In the genomic region with DNA sequence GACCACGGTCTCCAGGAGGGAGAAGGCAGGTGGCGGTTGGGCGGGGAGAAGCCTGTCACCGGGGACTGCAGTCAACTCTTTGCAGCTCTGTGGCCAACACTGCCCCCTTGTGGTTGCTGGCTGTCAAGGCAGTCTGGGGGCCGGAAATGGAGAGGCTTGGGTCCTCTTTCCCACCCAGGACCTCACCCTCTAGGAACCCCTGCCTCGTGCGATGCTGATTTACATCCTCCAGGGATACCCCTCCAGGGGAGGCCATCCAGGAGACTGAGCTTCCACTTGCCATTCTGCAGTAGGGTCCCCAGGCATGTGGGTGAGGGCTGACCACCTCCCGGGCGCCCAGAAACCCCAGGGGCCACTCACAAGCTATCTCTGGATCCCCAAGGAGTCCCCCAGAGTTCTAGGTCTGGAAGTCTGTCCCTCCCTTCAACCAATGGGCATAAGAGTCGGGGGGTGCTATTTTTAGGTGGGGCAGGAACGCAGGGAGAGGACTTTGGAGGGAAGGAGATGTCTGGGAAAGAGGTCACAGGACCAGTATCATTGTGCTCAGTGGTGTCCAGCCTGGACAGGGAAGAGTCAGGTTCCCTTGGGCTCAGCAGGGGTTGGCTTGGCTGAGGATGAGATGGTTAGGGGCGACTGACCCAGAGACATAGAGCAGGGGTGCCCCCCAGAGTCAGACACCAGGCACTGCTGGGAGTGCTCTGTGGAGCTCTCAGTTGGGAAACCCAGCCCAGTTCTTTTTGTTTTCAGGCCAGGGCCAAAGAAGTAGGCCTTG, we compare ENCODE assay signal across 8 cellular contexts. TPM values are rescaled to one million over a fixed set of nuclear protein-coding genes. Genes with fewer than 3 reads are reported as not detected.
A peak's percentile ranks its signal among the peaks of the same experiment; 100 is the strongest.
DNase-seq lines count a peak whose midpoint lies in the region; ATAC-seq, FAIRE-seq and TF ChIP-seq lines count a peak whose summit lies in the region.

No MANE protein-coding gene starts in this region.

- H3K27ac ChIP-seq in K562 (ENCODE audit: extremely low read depth, low read depth, low read length) (peak overlapping the region; percentile 63; the same call in 2 of the 3 replicates), smooth muscle cell (ENCODE audit: low read depth) (no peak overlapping the region)

- H3K9me3 ChIP-seq in K562 (replicated peaks; ENCODE audit: control insufficient read depth, insufficient read depth, low read depth, low read length), result no peaks in the 10 kb centered on the region
- H3K9me3 ChIP-seq in smooth muscle cell (replicated peaks; ENCODE audit: low read depth), result no peaks in the 10 kb centered on the region

- ATAC-seq in HG02870 (IDR thresholded peaks at IDR 0.05; ENCODE audit: unreplicated experiment), result peak; percentile 68
- ATAC-seq in K562, result peak; percentile 92
- ATAC-seq in HG03520 (IDR thresholded peaks at IDR 0.05; ENCODE audit: unreplicated experiment), result no peak

- H3K4me3 ChIP-seq in K562 (no peak overlapping the region), smooth muscle cell (peak overlapping the region; percentile 15)

- TF ChIP-seq POLR2A in K562 (conservative IDR thresholded peaks at IDR 0.05), result no peak

- TF ChIP-seq EP300 in K562 (IDR thresholded peaks at IDR 0.05; ENCODE audit: low read length), result no peak

- POLR2A ChIA-PET in K562 (lab: Yijun Ruan, JAX), result interaction anchor here (0.6 to 4.9 kb wide), 20 partner anchors 10 to 1205 kb away, joined by 3 to 21 read pairs (median 4); partner anchors contain the start of genes ATXN7L2, CYB561D1, GNAI3 and PSMA5

- H3K9me1 ChIP-seq in K562 (ENCODE audit: control insufficient read depth, insufficient read depth, low read length), result no peaks in the 10 kb centered on the region

- no peaks in the 10 kb centered on the region for H3K79me2 ChIP-seq in K562 (ENCODE audit: control insufficient read depth, insufficient read depth, low read length)
- H3K79me2 ChIP-seq in smooth muscle cell (ENCODE audit: low read depth), result no peaks in the 10 kb centered on the region

- DNase-seq in NCI-H2107 treated with DMSO at 0.1 percent for 48 hours (lab: John Stamatoyannopoulos, UW; ENCODE audit: unreplicated experiment), result peak; percentile 66
- DNase-seq in UCSD-AML1 (lab: John Stamatoyannopoulos, UW; ENCODE audit: unreplicated experiment), result peak; percentile 83
- DNase-seq in K562 (ENCODE audit: extremely low read depth in 1 of 4, low spot score in 3 of 4), result peak; percentile 88 to 91 (median 90)
- peak; percentile 84 to 87 (median 86) for DNase-seq in immature natural killer cell
- DNase-seq in smooth muscle cell (lab: John Stamatoyannopoulos, UW; ENCODE audit: unreplicated experiment), result peak; percentile 65

- H3K9ac ChIP-seq in K562 (ENCODE audit: insufficient read depth in 1 of 2, low read depth in 2 of 2, low read length in 2 of 2) (peak overlapping the region; percentile 12 to 21; a peak in 2 of 4 replicates), smooth muscle cell (ENCODE audit: low read depth) (no peak overlapping the region)

- peak overlapping the region; percentile 97 for H2AFZ ChIP-seq in K562 (ENCODE audit: low read depth, low read length)
- H2AFZ ChIP-seq in smooth muscle cell (ENCODE audit: low read depth), result peak overlapping the region; percentile 82

- H4K20me1 ChIP-seq in K562 (replicated peaks; ENCODE audit: control insufficient read depth, insufficient read depth, low read length) (no peaks in the 10 kb centered on the region), smooth muscle cell (ENCODE audit: low read depth) (no peaks in the 10 kb centered on the region)

- H3K36me3 ChIP-seq in K562 (ENCODE audit: control insufficient read depth, insufficient read depth, low read length), result no peaks in the 10 kb centered on the region
- H3K36me3 ChIP-seq in smooth muscle cell (ENCODE audit: low read depth), result no peaks in the 10 kb centered on the region

- H3F3A ChIP-seq in smooth muscle cell (ENCODE audit: low read depth), result no peaks in the 10 kb centered on the region

- 12% methylated on average over 12 of the region's 12 CpGs for WGBS in K562 (ENCODE audit: insufficient coverage, low coverage, missing lambda C conversion rate)
- WGBS in smooth muscle cell (ENCODE audit: low lambda C conversion rate), result 22% methylated on average over 12 of the region's 12 CpGs

- peak; percentile 92 to 98 for TF ChIP-seq RAD21 in K562 (CRISPR knock-in tag; conservative IDR thresholded peaks at IDR 0.05 in 1 of 2, IDR thresholded peaks at IDR 0.05 in 1 of 2)

- peaks cover 0 to 9% (median 4%) of the 10 kb centered on the region in 3 donors for H3K27me3 Mint-ChIP-seq in immature natural killer cell (ENCODE audit: low read depth in 3 of 3)

- peaks cover 10 to 11% of the 10 kb centered on the region in 2 donors for H3K4me1 Mint-ChIP-seq in immature natural killer cell

- TF ChIP-seq CTCF in GM12873 (IDR thresholded peaks at IDR 0.05; ENCODE audit: insufficient read depth, low read depth, low read length, missing control alignments) (peak; percentile 99), K562 (IDR thresholded peaks at IDR 0.05 in 2 of 3, conservative IDR thresholded peaks at IDR 0.05 in 1 of 3; ENCODE audit: insufficient read depth in 2 of 3, low read depth in 1 of 3, low read length in 3 of 3) (peak; percentile 97 to 99 (median 97)), smooth muscle cell (IDR thresholded peaks at IDR 0.05; ENCODE audit: borderline replicate concordance, insufficient read depth, poor library complexity, severe bottlenecking) (peak; percentile 90)

- FAIRE-seq in K562 (lab: Jason Lieb, UNC), result peak; percentile 90

- H3K4me1 ChIP-seq in K562 (replicated peaks in 1 of 2; ENCODE audit: control insufficient read depth in 2 of 2, insufficient read depth in 2 of 2, low read length in 2 of 2) (peaks cover 9 to 14% of the 10 kb centered on the region in 2 experiments; a peak in 4 of 5 replicates), smooth muscle cell (ENCODE audit: low read depth) (no peaks in the 10 kb centered on the region)

- peak overlapping the region; percentile 67 for H3K4me2 ChIP-seq in K562 (ENCODE audit: insufficient read depth, low read length)
- H3K4me2 ChIP-seq in smooth muscle cell, result peak overlapping the region; percentile 63

- intact Hi-C loops in K562 (cut with micrococcal nuclease), result loop anchor here (1.0 to 10.0 kb wide), 9 partner anchors 32 to 418 kb away; partner anchors contain the start of genes CYB561D1 and ELAPOR1

- H3K27ac Mint-ChIP-seq in immature natural killer cell, result peak overlapping the region; percentile 74 to 96 (median 89)

- H3K27me3 ChIP-seq in K562 (ENCODE audit: control insufficient read depth in 2 of 2, insufficient read depth in 2 of 2, low read length in 2 of 2) (peaks cover 5 to 14% of the 10 kb centered on the region in 2 experiments), smooth muscle cell (ENCODE audit: low read depth) (no peaks in the 10 kb centered on the region)

- in situ Hi-C loops in K562 (cut with MboI), result loop anchor here (5.0 kb wide), 2 partner anchors 35 to 270 kb away; no protein-coding TSS in a partner anchor

- BruUV-seq in K562 (replicated peaks; lab: Mats Ljungman, UMichigan), result no TSS peak

- H3K36me3 Mint-ChIP-seq in immature natural killer cell, result no peaks in the 10 kb centered on the region

- H3K9me3 Mint-ChIP-seq in immature natural killer cell, result no peaks in the 10 kb centered on the region

- CTCF ChIA-PET in K562 (lab: Yijun Ruan, JAX; ENCODE audit: low intra/inter-chr PET ratio), result interaction anchor here (0.5 to 5.3 kb wide), 10 partner anchors 14 to 1750 kb away, joined by 3 to 131 read pairs (median 5); partner anchors contain the start of gene CYB561D1

- peak overlapping the region; percentile 84 to 91 (median 87) for H3K4me3 Mint-ChIP-seq in immature natural killer cell

RNA-seq across cellular contexts. Expression of gene GPR61, which starts 7.1 kb away (rescaled TPM):
- not detected in 2 replicates for total RNA-seq in K562 (2011; cell fraction: chromatin; rRNA removed; ENCODE audit: low replicate concordance)
- under 0.01 TPM in 1 of 2 replicates, not detected in the other for total RNA-seq in K562 (2011; cell fraction: nucleolus; rRNA removed)
- total RNA-seq in K562 (2011; cell fraction: nucleoplasm; rRNA removed), result 0.29 TPM in 1 of 2 replicates, not detected in the other
- total RNA-seq in K562 (2014; rRNA removed) (not detected in 2 replicates), K562 (2014; rRNA removed; fragmentation: Illumina TruSeq; extraction: Trizol) (0.04 TPM in 1 of 2 replicates, not detected in the other), K562 (2015; rRNA removed; fragmentation: Illumina TruSeq; extraction: Trizol) (0.15 TPM in 1 of 2 replicates, not detected in the other), K562 (2021) (not detected in 2 replicates), smooth muscle cell (not detected in 2 replicates)
- polyA plus RNA-seq in K562 (2011; rRNA removed) (0.15 TPM in 1 of 2 replicates, not detected in the other), K562 (2014; fragmentation: Illumina TruSeq; extraction: Trizol) (not detected in 2 replicates), K562 (2014; fragmentation: Nextera tagmentation; extraction: Ambion mirVana) (1 to 10 TPM in 1 of 2 experiments, under 1 TPM in 1; 0.65 to 1.1 TPM), K562 (2014; rRNA removed) (0.25 TPM in 1 of 2 replicates, not detected in the other), immature natural killer cell (not detected), smooth muscle cell (0.37 TPM in 1 of 2 replicates, not detected in the other)
- 0.01 TPM in 1 of 2 replicates, not detected in the other for polyA plus RNA-seq in K562 (2011; cell fraction: cytosol; rRNA removed)
- not detected in 2 replicates for polyA plus RNA-seq in K562 (2011; cell fraction: nucleus; rRNA removed)
- 0.90 and 1.3 TPM in 2 replicates for polyA plus RNA-seq in K562 (2012)
- polyA minus RNA-seq in K562 (2011; rRNA and poly(A)+ RNA removed), result 0.28 and 0.54 TPM in 2 replicates
- polyA minus RNA-seq in K562 (2011; cell fraction: cytosol; rRNA and poly(A)+ RNA removed), result not detected in 2 replicates
- polyA minus RNA-seq in K562 (2011; cell fraction: nucleus; rRNA and poly(A)+ RNA removed), result 0.89 TPM in 1 of 2 replicates, not detected in the other

RNA-seq across cellular contexts. Expression of gene GNAI3, which starts 15.9 kb away (rescaled TPM):
- total RNA-seq in K562 (2011; cell fraction: chromatin; rRNA removed; ENCODE audit: low replicate concordance), result 4.4 and 10.9 TPM in 2 replicates
- total RNA-seq in K562 (2011; cell fraction: nucleolus; rRNA removed), result 3.5 and 3.9 TPM in 2 replicates
- 8.6 and 16.3 TPM in 2 replicates for total RNA-seq in K562 (2011; cell fraction: nucleoplasm; rRNA removed)
- total RNA-seq in K562 (2014; rRNA removed), result 7.1 and 7.9 TPM in 2 replicates
- 12.9 and 14.3 TPM in 2 replicates for total RNA-seq in K562 (2014; rRNA removed; fragmentation: Illumina TruSeq; extraction: Trizol)
- 11.0 and 11.9 TPM in 2 replicates for total RNA-seq in K562 (2015; rRNA removed; fragmentation: Illumina TruSeq; extraction: Trizol)
- total RNA-seq in K562 (2021), result 9.1 TPM in 2 replicates
- polyA plus RNA-seq in K562 (2011; rRNA removed), result 8.8 and 13.2 TPM in 2 replicates
- polyA plus RNA-seq in K562 (2011; cell fraction: cytosol; rRNA removed), result 2.1 and 5.2 TPM in 2 replicates
- 1.5 and 2.5 TPM in 2 replicates for polyA plus RNA-seq in K562 (2011; cell fraction: nucleus; rRNA removed)
- polyA plus RNA-seq in K562 (2012), result 7.9 and 9.5 TPM in 2 replicates
- 8.5 and 8.9 TPM in 2 replicates for polyA plus RNA-seq in K562 (2014; fragmentation: Illumina TruSeq; extraction: Trizol)
- 1 to 10 TPM; 6.9 to 8.0 TPM for polyA plus RNA-seq in K562 (2014; fragmentation: Nextera tagmentation; extraction: Ambion mirVana)
- polyA plus RNA-seq in K562 (2014; rRNA removed), result 6.3 and 6.8 TPM in 2 replicates
- 23.7 and 24.6 TPM in 2 replicates for polyA minus RNA-seq in K562 (2011; rRNA and poly(A)+ RNA removed)
- polyA minus RNA-seq in K562 (2011; cell fraction: cytosol; rRNA and poly(A)+ RNA removed), result 5.8 and 6.5 TPM in 2 replicates
- polyA minus RNA-seq in K562 (2011; cell fraction: nucleus; rRNA and poly(A)+ RNA removed), result 5.3 and 10.7 TPM in 2 replicates
- polyA plus RNA-seq in immature natural killer cell, result 10 to 100 TPM in 2 of 3 donors, 1 to 10 TPM in 1; 8.8 to 16.8 (median 10.3) TPM
- total RNA-seq in smooth muscle cell, result 15.4 and 19.0 TPM in 2 replicates
- 11.4 and 13.0 TPM in 2 replicates for polyA plus RNA-seq in smooth muscle cell

RNA-seq across cellular contexts. Expression of gene AMIGO1, which starts 23.0 kb away (rescaled TPM):
- total RNA-seq in K562 (2011; cell fraction: chromatin; rRNA removed; ENCODE audit: low replicate concordance), result 0.69 and 0.83 TPM in 2 replicates
- 0.39 and 0.83 TPM in 2 replicates for total RNA-seq in K562 (2011; cell fraction: nucleolus; rRNA removed)
- 1.0 and 1.2 TPM in 2 replicates for total RNA-seq in K562 (2011; cell fraction: nucleoplasm; rRNA removed)
- total RNA-seq in K562 (2014; rRNA removed) (0.78 and 1.00 TPM in 2 replicates), K562 (2014; rRNA removed; fragmentation: Illumina TruSeq; extraction: Trizol) (0.67 and 0.69 TPM in 2 replicates), K562 (2015; rRNA removed; fragmentation: Illumina TruSeq; extraction: Trizol) (0.53 and 0.54 TPM in 2 replicates), K562 (2021) (0.72 and 1.0 TPM in 2 replicates), smooth muscle cell (0.31 and 0.99 TPM in 2 replicates)
- polyA plus RNA-seq in K562 (2011; rRNA removed) (0.33 and 0.46 TPM in 2 replicates), K562 (2014; fragmentation: Illumina TruSeq; extraction: Trizol) (0.76 and 0.83 TPM in 2 replicates), K562 (2014; fragmentation: Nextera tagmentation; extraction: Ambion mirVana) (under 1 TPM; 0.24 to 0.31 TPM), K562 (2014; rRNA removed) (0.45 and 0.71 TPM in 2 replicates), immature natural killer cell (10 to 100 TPM in 1 of 3 donors, 1 to 10 TPM in 2; 3.6 to 12.5 (median 5.0) TPM), smooth muscle cell (0.93 and 1.4 TPM in 2 replicates)
- 0.50 and 0.70 TPM in 2 replicates for polyA plus RNA-seq in K562 (2011; cell fraction: cytosol; rRNA removed)
- polyA plus RNA-seq in K562 (2011; cell fraction: nucleus; rRNA removed), result 0.46 and 0.54 TPM in 2 replicates
- 0.68 and 0.84 TPM in 2 replicates for polyA plus RNA-seq in K562 (2012)
- polyA minus RNA-seq in K562 (2011; rRNA and poly(A)+ RNA removed), result 0.39 and 0.56 TPM in 2 replicates
- 0.36 and 0.48 TPM in 2 replicates for polyA minus RNA-seq in K562 (2011; cell fraction: cytosol; rRNA and poly(A)+ RNA removed)
- 0.27 and 0.67 TPM in 2 replicates for polyA minus RNA-seq in K562 (2011; cell fraction: nucleus; rRNA and poly(A)+ RNA removed)

RNA-seq across cellular contexts. Expression of gene CYB561D1, which starts 38.7 kb away (rescaled TPM):
- 10.5 and 21.1 TPM in 2 replicates for total RNA-seq in K562 (2011; cell fraction: chromatin; rRNA removed; ENCODE audit: low replicate concordance)
- 13.8 and 15.2 TPM in 2 replicates for total RNA-seq in K562 (2011; cell fraction: nucleolus; rRNA removed)
- 15.0 and 15.6 TPM in 2 replicates for total RNA-seq in K562 (2011; cell fraction: nucleoplasm; rRNA removed)
- total RNA-seq in K562 (2014; rRNA removed) (1.8 and 2.6 TPM in 2 replicates), K562 (2014; rRNA removed; fragmentation: Illumina TruSeq; extraction: Trizol) (2.6 and 3.2 TPM in 2 replicates), K562 (2015; rRNA removed; fragmentation: Illumina TruSeq; extraction: Trizol) (3.1 and 3.5 TPM in 2 replicates), K562 (2021) (5.9 and 7.2 TPM in 2 replicates), smooth muscle cell (4.5 and 8.6 TPM in 2 replicates)
- polyA plus RNA-seq in K562 (2011; rRNA removed) (6.8 and 8.7 TPM in 2 replicates), K562 (2014; fragmentation: Illumina TruSeq; extraction: Trizol) (4.0 and 4.6 TPM in 2 replicates), K562 (2014; fragmentation: Nextera tagmentation; extraction: Ambion mirVana) (under 1 TPM; 0.71 to 0.72 TPM), K562 (2014; rRNA removed) (4.9 and 5.5 TPM in 2 replicates), immature natural killer cell (10 to 100 TPM in 2 of 3 donors, 1 to 10 TPM in 1; 8.8 to 20.3 (median 10.2) TPM), smooth muscle cell (5.3 and 7.4 TPM in 2 replicates)
- 9.0 and 11.4 TPM in 2 replicates for polyA plus RNA-seq in K562 (2011; cell fraction: cytosol; rRNA removed)
- 13.7 and 16.3 TPM in 2 replicates for polyA plus RNA-seq in K562 (2011; cell fraction: nucleus; rRNA removed)
- 5.5 and 9.8 TPM in 2 replicates for polyA plus RNA-seq in K562 (2012)
- polyA minus RNA-seq in K562 (2011; rRNA and poly(A)+ RNA removed), result 3.8 and 4.1 TPM in 2 replicates
- polyA minus RNA-seq in K562 (2011; cell fraction: cytosol; rRNA and poly(A)+ RNA removed), result 2.4 and 2.7 TPM in 2 replicates
- 5.5 and 8.4 TPM in 2 replicates for polyA minus RNA-seq in K562 (2011; cell fraction: nucleus; rRNA and poly(A)+ RNA removed)

RNA-seq across cellular contexts. Expression of gene ATXN7L2, which starts 48.8 kb away (rescaled TPM):
- 13.4 and 39.5 TPM in 2 replicates for total RNA-seq in K562 (2011; cell fraction: chromatin; rRNA removed; ENCODE audit: low replicate concordance)
- total RNA-seq in K562 (2011; cell fraction: nucleolus; rRNA removed), result 28.8 and 32.7 TPM in 2 replicates
- total RNA-seq in K562 (2011; cell fraction: nucleoplasm; rRNA removed), result 14.5 and 23.4 TPM in 2 replicates
- total RNA-seq in K562 (2014; rRNA removed) (6.3 and 10.4 TPM in 2 replicates), K562 (2014; rRNA removed; fragmentation: Illumina TruSeq; extraction: Trizol) (1.9 and 2.3 TPM in 2 replicates), K562 (2015; rRNA removed; fragmentation: Illumina TruSeq; extraction: Trizol) (4.4 and 5.8 TPM in 2 replicates), K562 (2021) (9.4 and 10.0 TPM in 2 replicates), smooth muscle cell (1.9 and 2.4 TPM in 2 replicates)
- polyA plus RNA-seq in K562 (2011; rRNA removed) (3.1 and 5.9 TPM in 2 replicates), K562 (2014; fragmentation: Illumina TruSeq; extraction: Trizol) (7.1 and 8.5 TPM in 2 replicates), K562 (2014; fragmentation: Nextera tagmentation; extraction: Ambion mirVana) (under 1 TPM; 0.21 to 0.56 TPM), K562 (2014; rRNA removed) (10.4 and 11.1 TPM in 2 replicates), immature natural killer cell (1 to 10 TPM in 2 of 3 donors, under 1 TPM in 1; 0.94 to 8.9 (median 4.1) TPM), smooth muscle cell (5.7 and 6.2 TPM in 2 replicates)
- 4.0 and 11.5 TPM in 2 replicates for polyA plus RNA-seq in K562 (2011; cell fraction: cytosol; rRNA removed)
- 23.4 and 48.0 TPM in 2 replicates for polyA plus RNA-seq in K562 (2011; cell fraction: nucleus; rRNA removed)
- polyA plus RNA-seq in K562 (2012), result 5.9 and 6.8 TPM in 2 replicates
- polyA minus RNA-seq in K562 (2011; rRNA and poly(A)+ RNA removed), result 2.4 and 3.5 TPM in 2 replicates
- 2.6 and 4.1 TPM in 2 replicates for polyA minus RNA-seq in K562 (2011; cell fraction: cytosol; rRNA and poly(A)+ RNA removed)
- polyA minus RNA-seq in K562 (2011; cell fraction: nucleus; rRNA and poly(A)+ RNA removed), result 13.1 and 13.6 TPM in 2 replicates
